Comparison of ENCODE assay signal across 2 cellular contexts in the genomic region with DNA sequence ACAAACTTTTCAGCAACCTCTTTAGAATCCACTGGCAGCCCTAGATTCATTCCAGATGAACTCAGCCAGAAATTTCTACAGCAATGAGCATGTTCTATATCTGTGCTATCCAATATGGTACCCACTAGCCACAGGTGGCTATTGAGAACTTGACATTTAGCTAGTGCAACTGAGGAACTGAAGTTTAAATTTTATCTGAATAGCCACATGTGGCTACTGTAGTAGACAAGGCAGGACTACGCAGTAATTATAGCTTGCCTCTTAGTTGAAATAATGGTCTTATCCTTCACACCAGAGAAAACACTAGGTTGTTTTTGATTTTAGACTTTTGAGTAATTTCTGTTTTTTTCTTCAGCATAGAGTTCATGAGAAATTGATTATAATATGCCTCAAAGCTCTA.
TF ChIP-seq lines count a peak whose summit lies in the region.

No MANE protein-coding gene starts in this region.

TF ChIP-seq in HEK293, 187 proteins besides CTCF, POLR2A, EP300 and RAD21:
- TF ChIP-seq ZNF184 (tag by site-specific recombination; IDR thresholded peaks at IDR 0.05) (no peak), SCRT2 (tag by site-specific recombination; IDR thresholded peaks at IDR 0.05) (0 out of 2 replicates have a peak, but pooled peaks have one; percentile 14), ZNF433 (tag by site-specific recombination; IDR thresholded peaks at IDR 0.05; ENCODE audit: low read depth) (no peak)
- TF ChIP-seq, protein P1, sequence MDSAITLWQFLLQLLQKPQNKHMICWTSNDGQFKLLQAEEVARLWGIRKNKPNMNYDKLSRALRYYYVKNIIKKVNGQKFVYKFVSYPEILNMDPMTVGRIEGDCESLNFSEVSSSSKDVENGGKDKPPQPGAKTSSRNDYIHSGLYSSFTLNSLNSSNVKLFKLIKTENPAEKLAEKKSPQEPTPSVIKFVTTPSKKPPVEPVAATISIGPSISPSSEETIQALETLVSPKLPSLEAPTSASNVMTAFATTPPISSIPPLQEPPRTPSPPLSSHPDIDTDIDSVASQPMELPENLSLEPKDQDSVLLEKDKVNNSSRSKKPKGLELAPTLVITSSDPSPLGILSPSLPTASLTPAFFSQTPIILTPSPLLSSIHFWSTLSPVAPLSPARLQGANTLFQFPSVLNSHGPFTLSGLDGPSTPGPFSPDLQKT (IDR thresholded peaks at IDR 0.05; ENCODE audit: borderline replicate concordance, low read depth, low read length), result no peak

TF ChIP-seq in K562, 482 proteins besides CTCF, POLR2A, EP300 and RAD21:
- no peak for TF ChIP-seq PCBP2 (IDR thresholded peaks at IDR 0.05; ENCODE audit: low read depth, low read length, poor library complexity, severe bottlenecking)
- TF ChIP-seq NR4A1 (CRISPR knock-in tag; IDR thresholded peaks at IDR 0.05), result no peak
- no peak for TF ChIP-seq NR4A1 (tag; IDR thresholded peaks at IDR 0.05)
- peak; percentile 41 for TF ChIP-seq CBFA2T2 (conservative IDR thresholded peaks at IDR 0.05)
- TF ChIP-seq SNRNP70 (optimal IDR thresholded peaks at IDR 0.05; ENCODE audit: low read depth, low read length), result no peak
- peak; percentile 53 for TF ChIP-seq TCF3 (CRISPR knock-in tag; IDR thresholded peaks at IDR 0.05)
- no peak for TF ChIP-seq ZC3H4 (CRISPR knock-in tag; IDR thresholded peaks at IDR 0.05; ENCODE audit: borderline replicate concordance)
- TF ChIP-seq NCOR1 (IDR thresholded peaks at IDR 0.05), result 0 out of 2 replicates have a peak, but pooled peaks have one; percentile 6
- TF ChIP-seq PHTF2 (CRISPR knock-in tag; IDR thresholded peaks at IDR 0.05), result no peak
- TF ChIP-seq EWSR1 (IDR thresholded peaks at IDR 0.05; ENCODE audit: borderline replicate concordance, low read depth, partially characterized antibody), result no peak
- no peak for TF ChIP-seq CHCHD3 (CRISPR knock-in tag; IDR thresholded peaks at IDR 0.05)
- no peak for TF ChIP-seq EP400 (IDR thresholded peaks at IDR 0.05)
- TF ChIP-seq ZKSCAN8 (CRISPR knock-in tag; IDR thresholded peaks at IDR 0.05), result no peak
- TF ChIP-seq CBFA2T3 (IDR thresholded peaks at IDR 0.05), result peak; percentile 58
- no peak for TF ChIP-seq ZNF77 (CRISPR knock-in tag; IDR thresholded peaks at IDR 0.05)
- TF ChIP-seq ZNF217 (CRISPR knock-in tag; IDR thresholded peaks at IDR 0.05), result no peak
